ENCODE assay signal across 9 cellular contexts in genomic region chr15:67185621-67186225, GRCh38.
DNase-seq lines count a peak whose midpoint lies in the region; ATAC-seq and TF ChIP-seq lines count a peak whose summit lies in the region.
"Had no signal": no experiment of that assay in that cellular context is flagged by ENCODE, and none has a peak within 500 bp of the region (broad histone marks: within the 10 kb centered on the region; RNA-seq: fewer than 3 reads in every experiment).

No MANE protein-coding gene starts in this region.

- H3K4me1 ChIP-seq in heart right ventricle (peaks cover 35 to 66% (median 58%) of the 10 kb centered on the region in 9 donors), suprapubic skin (peaks cover 56% of the 10 kb centered on the region)

- H3K4me3 Mint-ChIP-seq in activated CD4-positive, alpha-beta T cell treated with anti-CD3 and anti-CD28 coated beads, Interleukin-2, amount 10 ng/mL, durations not matched to agents 7 days and 5 days, result no peak overlapping the region
- no peak overlapping the region for H3K4me3 Mint-ChIP-seq in activated B cell treated with CpG ODN at 0.5 μM for 24 hours

- POLR2A ChIA-PET in activated CD4-positive, alpha-beta T cell treated with anti-CD3 and anti-CD28 coated beads, Interleukin-2, amount 10 ng/mL, durations not matched to agents 7 days and 5 days (lab: Charles Lee), result no interaction called here
- POLR2A ChIA-PET in activated B cell treated with CpG ODN at 0.5 μM for 24 hours (lab: Charles Lee), result interaction anchor here (1.5 kb wide), 1 partner anchor 84 kb away, joined by 7 read pairs; no protein-coding TSS in a partner anchor

- H3K27ac ChIP-seq in heart right ventricle (peak overlapping the region; percentile 79 to 95 (median 86)), suprapubic skin (peak overlapping the region; percentile 71)

- CTCF ChIA-PET in activated CD4-positive, alpha-beta T cell treated with anti-CD3 and anti-CD28 coated beads, Interleukin-2, amount 10 ng/mL, durations not matched to agents 7 days and 5 days (lab: Charles Lee), result no interaction called here
- CTCF ChIA-PET in activated B cell treated with CpG ODN at 0.5 μM for 24 hours (lab: Charles Lee), result no interaction called here

- peaks cover 17% of the 10 kb centered on the region for H3K4me1 Mint-ChIP-seq in activated CD4-positive, alpha-beta T cell treated with anti-CD3 and anti-CD28 coated beads, Interleukin-2, amount 10 ng/mL, durations not matched to agents 7 days and 5 days
- H3K4me1 Mint-ChIP-seq in activated B cell treated with CpG ODN at 0.5 μM for 24 hours, result peaks cover 6% of the 10 kb centered on the region

- H3K36me3 Mint-ChIP-seq in activated CD4-positive, alpha-beta T cell treated with anti-CD3 and anti-CD28 coated beads, Interleukin-2, amount 10 ng/mL, durations not matched to agents 7 days and 5 days (ENCODE audit: low read depth), result peaks cover 72% of the 10 kb centered on the region
- peaks cover 92% of the 10 kb centered on the region for H3K36me3 Mint-ChIP-seq in activated B cell treated with CpG ODN at 0.5 μM for 24 hours (ENCODE audit: low read depth)

- H3K27me3 ChIP-seq in heart right ventricle (no peaks in the 10 kb centered on the region), suprapubic skin (no peaks in the 10 kb centered on the region)

- no peak for TF ChIP-seq EP300 in suprapubic skin (IDR thresholded peaks at IDR 0.05)

- no peaks in the 10 kb centered on the region for H3K27me3 Mint-ChIP-seq in activated CD4-positive, alpha-beta T cell treated with anti-CD3 and anti-CD28 coated beads, Interleukin-2, amount 10 ng/mL, durations not matched to agents 7 days and 5 days
- no peaks in the 10 kb centered on the region for H3K27me3 Mint-ChIP-seq in activated B cell treated with CpG ODN at 0.5 μM for 24 hours

- DNase-seq in activated CD4-positive, alpha-beta T cell treated with anti-CD3 and anti-CD28 coated beads, Interleukin-2, amount 10 ng/mL, durations not matched to agents 7 days and 5 days, result no peak
- no peak for DNase-seq in activated CD4-positive, alpha-beta T cell treated with anti-CD3 and anti-CD28 coated beads for 1 hour
- no peak for DNase-seq in activated B cell treated with CpG ODN at 0.5 μM for 24 hours
- DNase-seq in heart right ventricle, result no peak
- DNase-seq in suprapubic skin (ENCODE audit: low spot score in 2 of 2), result no peak
- no peak for DNase-seq in HPDE6-E6E7 (ENCODE audit: extremely low spot score)
- no peak for DNase-seq in NCI-H510A (lab: John Stamatoyannopoulos, UW)
- DNase-seq: activated CD4-positive, CD25-positive, alpha-beta regulatory T cell had no signal

- intact Hi-C loops in activated B cell treated with CpG ODN at 0.5 μM for 24 hours (cut with micrococcal nuclease), result no loop called here
- intact Hi-C loops in heart right ventricle (cut with DNase I), result loop anchor here in 6 of 10 donors (1.0 to 10.0 kb wide), 6 partner anchors 63 to 303 kb away; partner anchors contain the start of gene SMAD3 (in 6 of the 6)

- 58 to 60% methylated on average over 9 of the region's 9 CpGs for WGBS in heart right ventricle, 2 donors
- 57% methylated on average over 9 of the region's 9 CpGs for WGBS in suprapubic skin

- no peak for TF ChIP-seq POLR2A in suprapubic skin (IDR thresholded peaks at IDR 0.05)

- no peak for TF ChIP-seq CTCF in activated B cell treated with CpG ODN at 0.5 μM for 24 hours (IDR thresholded peaks at IDR 0.05)
- TF ChIP-seq CTCF in heart right ventricle (IDR thresholded peaks at IDR 0.05), result no peak
- TF ChIP-seq CTCF in suprapubic skin (IDR thresholded peaks at IDR 0.05), result no peak

- H3K36me3 ChIP-seq in heart right ventricle (peaks cover 0 to 88% (median 7%) of the 10 kb centered on the region in 9 donors), suprapubic skin (peaks cover 49% of the 10 kb centered on the region)

- no peak overlapping the region for H3K4me3 ChIP-seq in heart right ventricle
- no peak overlapping the region for H3K4me3 ChIP-seq in suprapubic skin

- peak; percentile 40 for ATAC-seq in activated B cell treated with CpG ODN at 0.5 μM for 24 hours (ENCODE audit: low read depth)
- ATAC-seq in heart right ventricle, result peak in 1 of 8 donors; percentile 0
- no peak for ATAC-seq in HG02610 (IDR thresholded peaks at IDR 0.05; ENCODE audit: unreplicated experiment)

- H3K27ac Mint-ChIP-seq in activated CD4-positive, alpha-beta T cell treated with anti-CD3 and anti-CD28 coated beads, Interleukin-2, amount 10 ng/mL, durations not matched to agents 7 days and 5 days, result peak overlapping the region; percentile 52
- peak overlapping the region; percentile 67 for H3K27ac Mint-ChIP-seq in activated B cell treated with CpG ODN at 0.5 μM for 24 hours

- no peaks in the 10 kb centered on the region for H3K9me3 ChIP-seq in heart right ventricle
- no peaks in the 10 kb centered on the region for H3K9me3 ChIP-seq in suprapubic skin

- no peaks in the 10 kb centered on the region for H3K9me3 Mint-ChIP-seq in activated CD4-positive, alpha-beta T cell treated with anti-CD3 and anti-CD28 coated beads, Interleukin-2, amount 10 ng/mL, durations not matched to agents 7 days and 5 days
- no peaks in the 10 kb centered on the region for H3K9me3 Mint-ChIP-seq in activated B cell treated with CpG ODN at 0.5 μM for 24 hours
